20 cellular contexts compared by ENCODE assay signal in genomic region chr2:168661404-168661869, GRCh38.
A peak's percentile ranks its signal among the peaks of the same experiment; 100 is the strongest.
DNase-seq lines count a peak whose midpoint lies in the region; ATAC-seq and TF ChIP-seq lines count a peak whose summit lies in the region.
"Had no signal": no experiment of that assay in that cellular context is flagged by ENCODE, and none has a peak within 500 bp of the region (broad histone marks: within the 10 kb centered on the region; RNA-seq: fewer than 3 reads in every experiment).

No MANE protein-coding gene starts in this region.

- peak; percentile 28 for ATAC-seq in left ventricle myocardium superior
- no peak for ATAC-seq in left cardiac atrium
- ATAC-seq in GM21723 (IDR thresholded peaks at IDR 0.05; ENCODE audit: unreplicated experiment) = no peak
- ATAC-seq in GM21786 (IDR thresholded peaks at IDR 0.05; ENCODE audit: unreplicated experiment) = no peak
- ATAC-seq in heart left ventricle = no peak
- no peak for ATAC-seq in GM18511 (IDR thresholded peaks at IDR 0.05; ENCODE audit: unreplicated experiment)
- ATAC-seq: activated T-cell treated with anti-CD3 and anti-CD28 coated beads, Interleukin-2, amount 50 U/mL, for 4 hours had no signal

- H4K20me1 ChIP-seq in hepatocyte (ENCODE audit: insufficient read depth, poor library complexity, severe bottlenecking) = no peaks in the 10 kb centered on the region

- 14% methylated on average over 4 of the region's 4 CpGs for WGBS in hepatocyte (ENCODE audit: low lambda C conversion rate, missing lambda C conversion rate)
- WGBS in heart left ventricle, 4 donors = 67 to 74% (median 70%) methylated on average over 4 of the region's 4 CpGs

- TF ChIP-seq CTCF in hepatocyte (IDR thresholded peaks at IDR 0.05; ENCODE audit: poor library complexity) (no peak), heart left ventricle (IDR thresholded peaks at IDR 0.05) (no peak)

- H3K9me3 ChIP-seq in hepatocyte (ENCODE audit: low read depth) (no peaks in the 10 kb centered on the region), heart left ventricle (no peaks in the 10 kb centered on the region)
- H3K9me3 ChIP-seq: MG63, neutrophil, sigmoid colon, tibial nerve had no signal

- no peak overlapping the region for H2AFZ ChIP-seq in hepatocyte

- no peaks in the 10 kb centered on the region for H3K27me3 ChIP-seq in hepatocyte
- H3K27me3 ChIP-seq in heart left ventricle = no peaks in the 10 kb centered on the region
- H3K27me3 ChIP-seq: MG63, neutrophil, sigmoid colon, tibial nerve had no signal

- no peak overlapping the region for H3K4me3 ChIP-seq in hepatocyte
- no peak overlapping the region for H3K4me3 ChIP-seq in heart left ventricle
- H3K4me3 ChIP-seq: MG63, sigmoid colon, tibial nerve had no signal

- peaks cover 22% of the 10 kb centered on the region for H3K4me1 ChIP-seq in hepatocyte (ENCODE audit: insufficient read depth)
- peaks cover 0 to 23% (median under 1%) of the 10 kb centered on the region in 12 donors for H3K4me1 ChIP-seq in heart left ventricle
- H3K4me1 ChIP-seq: tibial nerve had no signal

- H3K27ac ChIP-seq in hepatocyte = no peak overlapping the region
- no peak overlapping the region for H3K27ac ChIP-seq in heart left ventricle
- H3K27ac ChIP-seq: neutrophil, sigmoid colon, tibial nerve had no signal

- no peak for TF ChIP-seq POLR2A in heart left ventricle (IDR thresholded peaks at IDR 0.05)

- peaks cover 69% of the 10 kb centered on the region for H3K79me2 ChIP-seq in hepatocyte

- intact Hi-C loops in left ventricle myocardium superior (cut with micrococcal nuclease) (no loop called here), left cardiac atrium (cut with DNase I) (no loop called here), heart left ventricle (cut with DNase I) (no loop called here)

- no peaks in the 10 kb centered on the region for H3K36me3 ChIP-seq in hepatocyte (replicated peaks; ENCODE audit: insufficient read depth, low read depth)
- H3K36me3 ChIP-seq in heart left ventricle = no peaks in the 10 kb centered on the region
- H3K36me3 ChIP-seq: MG63, neutrophil, sigmoid colon, tibial nerve had no signal

- DNase-seq in left ventricle myocardium superior (no peak), left cardiac atrium (no peak), NCI-H345 (lab: John Stamatoyannopoulos, UW) (peak; percentile 84), hepatocyte (ENCODE audit: low spot score) (no peak), heart left ventricle (no peak)
- DNase-seq: activated CD4-positive, alpha-beta T cell treated with anti-CD3 and anti-CD28 coated beads for 48 hours; activated naive CD8-positive, alpha-beta T cell treated with anti-CD3 and anti-CD28 coated beads, Interleukin-2, amount 10 ng/mL, durations not matched to agents 7 days and 5 days; activated T-cell treated with anti-CD3 and anti-CD28 coated beads, Interleukin-2, amount 50 U/mL, for 4 hours; Calu3; MG63; NK-92 treated with Interleukin-12 subunit alpha and Interleukin-12 subunit beta, amount 100 ng/mL, for 24 hours; Right ventricle myocardium superior; sigmoid colon; stimulated activated CD4-positive, alpha-beta T cell treated with anti-CD3 and anti-CD28 coated beads, Interleukin-4, amount 100 ng/mL, for 1 hour; T-helper 9 cell had no signal

- no peaks in the 10 kb centered on the region for H3K9me2 ChIP-seq in hepatocyte (replicated peaks; ENCODE audit: insufficient read depth)

- peak overlapping the region; percentile 56 for H3K4me2 ChIP-seq in hepatocyte
